In genomic region chr6:69894578-69895347, GRCh38 we compare ENCODE assay signal across 1 cellular context.
A peak's percentile ranks its signal among the peaks of the same experiment; 100 is the strongest.
TF ChIP-seq lines count a peak whose summit lies in the region.

No MANE protein-coding gene starts in this region.

TF ChIP-seq in GM12878, 131 proteins besides CTCF, POLR2A, EP300 and RAD21 (continued from another document and continues in another):
- TF ChIP-seq ZNF687 (IDR thresholded peaks at IDR 0.05) (peak; percentile 60; the same call in 1 of the 2 replicates), RB1 (IDR thresholded peaks at IDR 0.05; ENCODE audit: borderline replicate concordance) (no peak), NR2C1 (IDR thresholded peaks at IDR 0.05) (0 out of 2 replicates have a peak, but pooled peaks have one; percentile 44), ATF2 (IDR thresholded peaks at IDR 0.05; ENCODE audit: low read length) (peak; percentile 47; the same call in 1 of the 2 replicates), PKNOX1 (IDR thresholded peaks at IDR 0.05) (no peak), KLF5 (IDR thresholded peaks at IDR 0.05; ENCODE audit: partially characterized antibody) (no peak), CEBPB (IDR thresholded peaks at IDR 0.05; ENCODE audit: borderline replicate concordance in 1 of 2, low read depth in 2 of 2, low read length in 2 of 2) (no peak), CREB1 (IDR thresholded peaks at IDR 0.05; ENCODE audit: low read depth) (no peak), POLR2AphosphoS5 (IDR thresholded peaks at IDR 0.05; ENCODE audit: low read length) (no peak; the same call in 1 of the 2 replicates), ZNF622 (IDR thresholded peaks at IDR 0.05) (no peak), TAF1 (IDR thresholded peaks at IDR 0.05; ENCODE audit: borderline replicate concordance, low read depth, low read length) (0 out of 2 replicates have a peak, but pooled peaks have one; percentile 10), SMC3 (IDR thresholded peaks at IDR 0.05; ENCODE audit: borderline replicate concordance, low read length) (0 out of 2 replicates have a peak, but pooled peaks have one; percentile 11), ZNF207 (IDR thresholded peaks at IDR 0.05; ENCODE audit: borderline replicate concordance) (no peak), RBBP5 (conservative IDR thresholded peaks at IDR 0.05) (no peak), USF1 (IDR thresholded peaks at IDR 0.05; ENCODE audit: borderline replicate concordance, extremely low read length, insufficient read depth, low read depth, low read length) (no peak), DPF2 (IDR thresholded peaks at IDR 0.05) (peak; percentile 46; the same call in 1 of the 2 replicates), CREM (IDR thresholded peaks at IDR 0.05; ENCODE audit: low read depth) (no peak), RCOR1 (conservative IDR thresholded peaks at IDR 0.05; ENCODE audit: low read depth, low read length) (no peak), BRCA1 (IDR thresholded peaks at IDR 0.05; ENCODE audit: low read depth, low read length) (no peak), IKZF2 (IDR thresholded peaks at IDR 0.05) (peak; percentile 71 to 72), GABPA (IDR thresholded peaks at IDR 0.05; ENCODE audit: low read depth) (no peak), ZBTB4 (CRISPR knock-in tag; IDR thresholded peaks at IDR 0.05) (no peak), CEBPZ (IDR thresholded peaks at IDR 0.05; ENCODE audit: low read depth, low read length) (no peak), HDAC2 (IDR thresholded peaks at IDR 0.05) (no peak), NFIC (IDR thresholded peaks at IDR 0.05; ENCODE audit: low read depth, low read length) (peak; percentile 53), KAT2A (conservative IDR thresholded peaks at IDR 0.05; ENCODE audit: control insufficient read depth, low read depth, low read length) (no peak), RFX5 (IDR thresholded peaks at IDR 0.05; ENCODE audit: low read depth, low read length) (no peak), GATAD2B (conservative IDR thresholded peaks at IDR 0.05; ENCODE audit: low read depth) (0 out of 2 replicates have a peak, but pooled peaks have one; percentile 19), PAX8 (IDR thresholded peaks at IDR 0.05) (no peak), FOS (IDR thresholded peaks at IDR 0.05; ENCODE audit: borderline replicate concordance, extremely low read depth, insufficient read length) (no peak), MTA3 (IDR thresholded peaks at IDR 0.05; ENCODE audit: borderline replicate concordance, low read length) (no peak; the same call in 1 of the 2 replicates), HDGF (IDR thresholded peaks at IDR 0.05) (no peak), SKIL (IDR thresholded peaks at IDR 0.05; ENCODE audit: low read depth, poor library complexity, severe bottlenecking) (peak; percentile 88), BHLHE40 (IDR thresholded peaks at IDR 0.05; ENCODE audit: borderline replicate concordance in 1 of 2, low read depth in 2 of 2, low read length in 1 of 2) (peak in 1 of 2 experiments; percentile 22; a peak in 1 of 4 replicates), IRF3 (IDR thresholded peaks at IDR 0.05) (no peak)
